Comparison of ENCODE assay signal across 15 cellular contexts in genomic region chr5:56112526-56113121, GRCh38.
DNase-seq lines count a peak whose midpoint lies in the region; TF ChIP-seq lines count a peak whose summit lies in the region.
"Had no signal": no experiment of that assay in that cellular context is flagged by ENCODE, and none has a peak within 500 bp of the region (broad histone marks: within the 10 kb centered on the region; RNA-seq: fewer than 3 reads in every experiment).

No MANE protein-coding gene starts in this region.

- H4K5ac ChIP-seq in mesendoderm (ENCODE audit: low read length) = no peak overlapping the region

- no peak overlapping the region for H3K23ac ChIP-seq in mesendoderm (ENCODE audit: low read length)

- no peaks in the 10 kb centered on the region for H3K9me3 ChIP-seq in HAP-1
- no peaks in the 10 kb centered on the region for H3K9me3 ChIP-seq in mammary epithelial cell (replicated peaks; ENCODE audit: insufficient read depth, low read length)
- no peaks in the 10 kb centered on the region for H3K9me3 ChIP-seq in prostate gland
- H3K9me3 ChIP-seq: adrenal gland had no signal

- TF ChIP-seq CTCF in mammary epithelial cell (conservative IDR thresholded peaks at IDR 0.05 in 1 of 2, IDR thresholded peaks at IDR 0.05 in 1 of 2; ENCODE audit: extremely low read depth in 1 of 2, insufficient read depth in 1 of 2, low read depth in 1 of 2, low read length in 2 of 2) (no peak), prostate gland (IDR thresholded peaks at IDR 0.05) (no peak)

- TF ChIP-seq POLR2A in prostate gland (IDR thresholded peaks at IDR 0.05) = no peak

- BruUV-seq in mammary epithelial cell (replicated peaks; lab: Mats Ljungman, UMichigan) = no TSS peak

- H3K9ac ChIP-seq in mammary epithelial cell (ENCODE audit: insufficient read depth, low read length) = no peak overlapping the region
- H3K9ac ChIP-seq in mesendoderm (ENCODE audit: low read length) = no peak overlapping the region

- H2BK5ac ChIP-seq in mesendoderm (ENCODE audit: low read length) = no peak overlapping the region

- intact Hi-C loops in mammary epithelial cell (cut with micrococcal nuclease) = no loop called here
- intact Hi-C loops in prostate gland (cut with DNase I) = no loop called here
- intact Hi-C loops in posterior vena cava (cut with DNase I) = no loop called here

- no peak overlapping the region for H3K4me2 ChIP-seq in mammary epithelial cell (ENCODE audit: insufficient read depth, low read depth, low read length)
- H3K4me2 ChIP-seq in mesendoderm (ENCODE audit: low read length) = no peak overlapping the region

- H3K27me3 ChIP-seq in HAP-1 (ENCODE audit: low read depth) (no peaks in the 10 kb centered on the region), mammary epithelial cell (ENCODE audit: insufficient read depth, low read length) (no peaks in the 10 kb centered on the region), prostate gland (replicated peaks; ENCODE audit: insufficient read depth) (no peaks in the 10 kb centered on the region), mesendoderm (ENCODE audit: insufficient read depth, low read length, poor library complexity) (no peaks in the 10 kb centered on the region)
- H3K27me3 ChIP-seq: adrenal gland had no signal

- H3K56ac ChIP-seq in mesendoderm (ENCODE audit: low read length) = no peak overlapping the region

- DNase-seq in HAP-1 (ENCODE audit: low spot score in 2 of 2) (peak; percentile 73 to 77), NCI-H226 (peak; percentile 98), mammary epithelial cell (peak; percentile 50), prostate gland (ENCODE audit: low spot score) (peak; percentile 20), posterior vena cava (ENCODE audit: low spot score) (no peak), mesendoderm (no peak)
- DNase-seq in activated CD8-positive, alpha-beta memory T cell treated with anti-CD3 and anti-CD28 coated beads for 24 hours = no peak
- DNase-seq: activated T-cell treated with anti-CD3 and anti-CD28 coated beads, Interleukin-2, amount 50 U/mL, for 24 hours; CD4-positive, alpha-beta memory T cell; H9; immature natural killer cell; NCI-H1105 treated with DMSO at 0.1 percent for 48 hours; NCI-H69; occipital lobe had no signal

- H2AK5ac ChIP-seq in mesendoderm (ENCODE audit: low read length) = no peak overlapping the region

- H3K4me3 ChIP-seq in HAP-1 (no peak overlapping the region), mammary epithelial cell (replicated peaks in 1 of 3; ENCODE audit: insufficient read depth in 1 of 3, low read depth in 2 of 3, low read length in 3 of 3) (no peak overlapping the region), prostate gland (no peak overlapping the region), mesendoderm (ENCODE audit: low read length) (no peak overlapping the region)
- H3K4me3 ChIP-seq: adrenal gland had no signal

- peaks cover 3% of the 10 kb centered on the region; the same call in 1 of the 2 replicates for H3K4me1 ChIP-seq in HAP-1
- no peaks in the 10 kb centered on the region for H3K4me1 ChIP-seq in mammary epithelial cell (ENCODE audit: insufficient read depth, low read length)
- no peaks in the 10 kb centered on the region for H3K4me1 ChIP-seq in prostate gland (replicated peaks)
- no peaks in the 10 kb centered on the region for H3K4me1 ChIP-seq in mesendoderm (ENCODE audit: control insufficient read depth, low read depth, low read length)

- H4K8ac ChIP-seq in mesendoderm (ENCODE audit: low read depth, low read length) = no peak overlapping the region

- H3K27ac ChIP-seq in mammary epithelial cell (ENCODE audit: insufficient read depth, low read depth, low read length) (no peak overlapping the region), prostate gland (no peak overlapping the region), mesendoderm (ENCODE audit: low read depth, low read length) (no peak overlapping the region)
- H3K27ac ChIP-seq: adrenal gland had no signal

- H2BK15ac ChIP-seq in mesendoderm (replicated peaks; ENCODE audit: low read depth) = no peak overlapping the region

- H3K79me2 ChIP-seq in mammary epithelial cell (ENCODE audit: insufficient read depth, low read length) (no peaks in the 10 kb centered on the region), mesendoderm (ENCODE audit: control insufficient read depth, insufficient read depth, low read length) (no peaks in the 10 kb centered on the region)

- CTCF ChIA-PET in mammary epithelial cell (lab: Charles Lee; ENCODE audit: low non-redundant PET) = no interaction called here

- H3K36me3 ChIP-seq in HAP-1 (replicated peaks) = no peaks in the 10 kb centered on the region
- no peaks in the 10 kb centered on the region for H3K36me3 ChIP-seq in mammary epithelial cell (ENCODE audit: insufficient read depth, low read length)
- H3K36me3 ChIP-seq in prostate gland = no peaks in the 10 kb centered on the region
- H3K36me3 ChIP-seq in mesendoderm (ENCODE audit: control insufficient read depth, insufficient read depth, low read length) = no peaks in the 10 kb centered on the region
- H3K36me3 ChIP-seq: adrenal gland had no signal

- H3K18ac ChIP-seq in mesendoderm (ENCODE audit: low read length) = no peak overlapping the region

- no peak overlapping the region for H2AFZ ChIP-seq in mammary epithelial cell (ENCODE audit: low read depth, low read length)

- dilution Hi-C loops in mammary epithelial cell (cut with HindIII; ENCODE audit: low sequenced_read_pairs) = no loop called here

- in situ Hi-C loops in HAP-1 (cut with MboI; ENCODE audit: low sequenced_read_pairs) = no loop called here
- in situ Hi-C loops in mammary epithelial cell (cut with MboI; ENCODE audit: low sequenced_read_pairs in 2 of 2) = no loop called here

- H2BK120ac ChIP-seq in mesendoderm (ENCODE audit: low read depth, low read length) = no peak overlapping the region

- H3K4ac ChIP-seq in mesendoderm (ENCODE audit: low read depth, low read length) = no peak overlapping the region

- H3K79me1 ChIP-seq in mesendoderm (ENCODE audit: low read length) = no peaks in the 10 kb centered on the region

- 48% methylated on average over 10 of the region's 11 CpGs for WGBS in mammary epithelial cell (ENCODE audit: low coverage, missing lambda C conversion rate)
- WGBS in prostate gland = 51% methylated on average over 11 of the region's 11 CpGs
- WGBS in mesendoderm (ENCODE audit: extremely low coverage, insufficient coverage, low lambda C conversion rate) = no CpG with 5 or more reads among the region's 11 CpGs

- H4K20me1 ChIP-seq in mammary epithelial cell (ENCODE audit: insufficient read depth, low read length) = no peaks in the 10 kb centered on the region

Comparison
In these comparisons a context has a peak if more than half of its experiments do, and no peak if none do; other contexts are left out.
1. DNase-seq: peak in HAP-1 (2 of 2), NCI-H226 (single experiment), mammary epithelial cell (single experiment) and prostate gland (single experiment); none in posterior vena cava (single experiment), activated CD8-positive, alpha-beta memory T cell treated with anti-CD3 and anti-CD28 coated beads for 24 hours (single experiment) and mesendoderm (single experiment).